In genomic region chr7:158396982-158397862, GRCh38 we compare ENCODE assay signal across 14 cellular contexts.
DNase-seq lines count a peak whose midpoint lies in the region; ATAC-seq, FAIRE-seq and TF ChIP-seq lines count a peak whose summit lies in the region.
"Had no signal": no experiment of that assay in that cellular context is flagged by ENCODE, and none has a peak within 500 bp of the region (broad histone marks: within the 10 kb centered on the region; RNA-seq: fewer than 3 reads in every experiment).

No MANE protein-coding gene starts in this region.

- no peaks in the 10 kb centered on the region for H3K36me3 ChIP-seq in heart right ventricle
- H3K36me3 ChIP-seq in PC-3 (ENCODE audit: low read depth, low read length) = no peaks in the 10 kb centered on the region
- H3K36me3 ChIP-seq: right atrium auricular region had no signal

- no peak overlapping the region for H2AFZ ChIP-seq in PC-3 (ENCODE audit: low read length)

- TF ChIP-seq CTCF in heart right ventricle (IDR thresholded peaks at IDR 0.05) = no peak
- TF ChIP-seq CTCF in PC-3 (conservative IDR thresholded peaks at IDR 0.05; ENCODE audit: low read depth, low read length) = no peak
- TF ChIP-seq CTCF in GM10248 (IDR thresholded peaks at IDR 0.05; ENCODE audit: control extremely low read depth, extremely low read depth, low read depth, missing control alignments) = no peak

- peak; percentile 58 for FAIRE-seq in islet of Langerhans (lab: Jason Lieb, UNC)

- H3K9ac ChIP-seq in PC-3 (ENCODE audit: low read length) = no peak overlapping the region

- no peaks in the 10 kb centered on the region for H3K79me2 ChIP-seq in PC-3 (ENCODE audit: low read length)

- H3K9me3 ChIP-seq in heart right ventricle (peaks cover 0 to 14% (median 4%) of the 10 kb centered on the region in 11 donors), PC-3 (ENCODE audit: low read length) (no peaks in the 10 kb centered on the region)

- CTCF ChIA-PET in PC-3 (lab: Charles Lee) = no interaction called here
- CTCF ChIA-PET in GM10248 (lab: Yijun Ruan, JAX) = no interaction called here

- ATAC-seq in Right ventricle myocardium inferior (no peak), heart right ventricle (no peak), PC-3 (peak; percentile 27), GM21515 (IDR thresholded peaks at IDR 0.05; ENCODE audit: unreplicated experiment) (no peak), GM18867 (IDR thresholded peaks at IDR 0.05; ENCODE audit: unreplicated experiment) (no peak)

- no peaks in the 10 kb centered on the region for H4K20me1 ChIP-seq in PC-3 (ENCODE audit: low read length)

- H3F3A ChIP-seq in PC-3 (ENCODE audit: low read length, unreplicated experiment) = no peaks in the 10 kb centered on the region

- H3K9me2 ChIP-seq in PC-3 (replicated peaks; ENCODE audit: low read length) = no peaks in the 10 kb centered on the region

- no peak overlapping the region for H3K4me2 ChIP-seq in PC-3 (ENCODE audit: low read length)

- 62 to 65% methylated on average over 10 of the region's 10 CpGs for WGBS in heart right ventricle, 2 donors

- POLR2A ChIA-PET in PC-3 (lab: Charles Lee; ENCODE audit: unreplicated experiment) = no interaction called here
- POLR2A ChIA-PET in GM10248 (lab: Yijun Ruan, JAX) = no interaction called here

- H3K27me3 ChIP-seq in heart right ventricle (peaks cover 0 to 32% (median 12%) of the 10 kb centered on the region in 7 donors), PC-3 (ENCODE audit: low read length) (peaks cover 25% of the 10 kb centered on the region)
- H3K27me3 ChIP-seq: right atrium auricular region had no signal

- no peak overlapping the region for H3K27ac ChIP-seq in heart right ventricle
- no peak overlapping the region for H3K27ac ChIP-seq in PC-3 (ENCODE audit: low read length)
- H3K27ac ChIP-seq: right atrium auricular region had no signal

- H3K4me3 ChIP-seq in heart right ventricle = no peak overlapping the region
- no peak overlapping the region for H3K4me3 ChIP-seq in PC-3 (ENCODE audit: low read length)
- H3K4me3 ChIP-seq: right atrium auricular region had no signal

- BruUV-seq in PC-3 (replicated peaks; lab: Mats Ljungman, UMichigan) = no TSS peak

- DNase-seq in Right ventricle myocardium inferior (ENCODE audit: missing footprints) (peak; percentile 26), heart right ventricle (no peak), PC-3 (peak; percentile 45), ureter (ENCODE audit: low spot score) (peak; percentile 76), GM10248 (ENCODE audit: extremely low spot score) (no peak)
- DNase-seq: activated CD4-positive, alpha-beta T cell treated with anti-CD3 and anti-CD28 coated beads for 1 hour; activated effector memory CD4-positive, alpha-beta T cell treated with anti-CD3 and anti-CD28 coated beads, Interleukin-2, amount 50 U/mL, for 16 hours; GF-D8; NCI-H2081; SHP77 treated with DMSO at 0.1 percent for 48 hours had no signal

- H3K4me1 ChIP-seq in heart right ventricle = no peaks in the 10 kb centered on the region
- peaks cover 15% of the 10 kb centered on the region for H3K4me1 ChIP-seq in PC-3 (ENCODE audit: insufficient read depth, low read length)
- H3K4me1 ChIP-seq: right atrium auricular region had no signal

- intact Hi-C loops in Right ventricle myocardium inferior (cut with DNase I) = no loop called here
- intact Hi-C loops in heart right ventricle (cut with DNase I) = no loop called here
- intact Hi-C loops in PC-3 (cut with micrococcal nuclease) = no loop called here

Comparison
In these comparisons a context has a peak if more than half of its experiments do, and no peak if none do; other contexts are left out.
1. DNase-seq: peak in Right ventricle myocardium inferior (single experiment), PC-3 (single experiment) and ureter (single experiment); none in heart right ventricle (0 of 2) and GM10248 (single experiment).